8 cellular contexts compared by ENCODE assay signal in genomic region chr6:152816055-152816454, GRCh38.
"Had no signal": no experiment of that assay in that cellular context is flagged by ENCODE, and none has a peak within 500 bp of the region (broad histone marks: within the 10 kb centered on the region; RNA-seq: fewer than 3 reads in every experiment).

No MANE protein-coding gene starts in this region.

- H3K4me1 Mint-ChIP-seq: GM23338, H9 had no signal

- H3K36me3 Mint-ChIP-seq: IgD-negative memory B cell had no signal

- H3K27ac ChIP-seq: HL-60, KMS-11 had no signal

- H3K9me3 Mint-ChIP-seq: GM23338, H9, IgD-negative memory B cell had no signal

- H3K27ac Mint-ChIP-seq: GM23338, H9, IgD-negative memory B cell had no signal

- H3K4me3 Mint-ChIP-seq: GM23338, H9, IgD-negative memory B cell had no signal

- DNase-seq: H9, HCEC 1CT, KBM-7 had no signal

- ATAC-seq: GM23338, HepG2 had no signal

- H3K4me3 ChIP-seq: GM23338 had no signal
